In the genomic region with DNA sequence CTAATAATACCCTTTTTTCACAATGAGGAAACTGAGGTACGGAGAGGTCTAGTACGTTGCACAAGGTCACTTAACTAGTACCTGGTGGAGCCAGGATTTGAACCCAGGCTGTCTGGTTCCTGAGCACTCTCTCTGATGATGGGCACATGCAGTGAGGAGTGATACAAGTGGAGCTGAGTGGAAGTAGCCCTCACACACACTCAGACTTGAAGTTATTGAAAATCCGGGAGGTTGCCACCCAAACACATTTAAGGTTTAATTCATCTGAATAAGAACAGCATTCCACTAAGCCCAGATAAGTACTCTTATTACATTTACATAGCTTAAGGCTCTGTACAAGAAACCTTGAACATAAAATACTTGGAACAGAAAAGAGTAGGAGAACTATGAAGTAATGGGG, we compare ENCODE assay signal across 1 cellular context.
TF ChIP-seq lines count a peak whose summit lies in the region.

No MANE protein-coding gene starts in this region.

TF ChIP-seq in K562, 482 proteins besides CTCF, POLR2A, EP300 and RAD21:
- TF ChIP-seq POLR3A (IDR thresholded peaks at IDR 0.05; ENCODE audit: borderline replicate concordance, extremely low read depth, insufficient read depth, insufficient read length) (peak; percentile 41), TBP (optimal IDR thresholded peaks at IDR 0.05; ENCODE audit: low read depth, low read length) (peak; percentile 72), NFIC (IDR thresholded peaks at IDR 0.05) (no peak), KDM2B (CRISPR knock-in tag; IDR thresholded peaks at IDR 0.05) (no peak)
- TF ChIP-seq, protein P1, sequence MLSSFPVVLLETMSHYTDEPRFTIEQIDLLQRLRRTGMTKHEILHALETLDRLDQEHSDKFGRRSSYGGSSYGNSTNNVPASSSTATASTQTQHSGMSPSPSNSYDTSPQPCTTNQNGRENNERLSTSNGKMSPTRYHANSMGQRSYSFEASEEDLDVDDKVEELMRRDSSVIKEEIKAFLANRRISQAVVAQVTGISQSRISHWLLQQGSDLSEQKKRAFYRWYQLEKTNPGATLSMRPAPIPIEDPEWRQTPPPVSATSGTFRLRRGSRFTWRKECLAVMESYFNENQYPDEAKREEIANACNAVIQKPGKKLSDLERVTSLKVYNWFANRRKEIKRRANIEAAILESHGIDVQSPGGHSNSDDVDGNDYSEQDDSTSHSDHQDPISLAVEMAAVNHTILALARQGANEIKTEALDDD (IDR thresholded peaks at IDR 0.05) = 0 out of 2 replicates have a peak, but pooled peaks have one; percentile 24
- TF ChIP-seq, protein P2, sequence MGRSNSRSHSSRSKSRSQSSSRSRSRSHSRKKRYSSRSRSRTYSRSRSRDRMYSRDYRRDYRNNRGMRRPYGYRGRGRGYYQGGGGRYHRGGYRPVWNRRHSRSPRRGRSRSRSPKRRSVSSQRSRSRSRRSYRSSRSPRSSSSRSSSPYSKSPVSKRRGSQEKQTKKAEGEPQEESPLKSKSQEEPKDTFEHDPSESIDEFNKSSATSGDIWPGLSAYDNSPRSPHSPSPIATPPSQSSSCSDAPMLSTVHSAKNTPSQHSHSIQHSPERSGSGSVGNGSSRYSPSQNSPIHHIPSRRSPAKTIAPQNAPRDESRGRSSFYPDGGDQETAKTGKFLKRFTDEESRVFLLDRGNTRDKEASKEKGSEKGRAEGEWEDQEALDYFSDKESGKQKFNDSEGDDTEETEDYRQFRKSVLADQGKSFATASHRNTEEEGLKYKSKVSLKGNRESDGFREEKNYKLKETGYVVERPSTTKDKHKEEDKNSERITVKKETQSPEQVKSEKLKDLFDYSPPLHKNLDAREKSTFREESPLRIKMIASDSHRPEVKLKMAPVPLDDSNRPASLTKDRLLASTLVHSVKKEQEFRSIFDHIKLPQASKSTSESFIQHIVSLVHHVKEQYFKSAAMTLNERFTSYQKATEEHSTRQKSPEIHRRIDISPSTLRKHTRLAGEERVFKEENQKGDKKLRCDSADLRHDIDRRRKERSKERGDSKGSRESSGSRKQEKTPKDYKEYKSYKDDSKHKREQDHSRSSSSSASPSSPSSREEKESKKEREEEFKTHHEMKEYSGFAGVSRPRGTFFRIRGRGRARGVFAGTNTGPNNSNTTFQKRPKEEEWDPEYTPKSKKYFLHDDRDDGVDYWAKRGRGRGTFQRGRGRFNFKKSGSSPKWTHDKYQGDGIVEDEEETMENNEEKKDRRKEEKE (IDR thresholded peaks at IDR 0.05; ENCODE audit: borderline replicate concordance in 1 of 2, control insufficient read depth in 1 of 2, low read depth in 2 of 2, low read length in 1 of 2) = no peak
